Comparison of ENCODE assay signal across 20 cellular contexts in genomic region chr4:144343143-144343755, GRCh38.
DNase-seq lines count a peak whose midpoint lies in the region; ATAC-seq and TF ChIP-seq lines count a peak whose summit lies in the region.
"Had no signal": no experiment of that assay in that cellular context is flagged by ENCODE, and none has a peak within 500 bp of the region (broad histone marks: within the 10 kb centered on the region; RNA-seq: fewer than 3 reads in every experiment).

No MANE protein-coding gene starts in this region.

- peaks cover 8% of the 10 kb centered on the region for H3K9me3 Mint-ChIP-seq in stimulated activated effector memory CD8-positive, alpha-beta T cell treated with anti-CD3 and anti-CD28 coated beads, Interleukin-12 subunit alpha, Interleukin-12 subunit beta, amount 100 ng/mL, for 72 hours
- peaks cover 10% of the 10 kb centered on the region for H3K9me3 Mint-ChIP-seq in endodermal cell
- H3K9me3 Mint-ChIP-seq: nephron; stimulated activated naive CD8-positive, alpha-beta T cell treated with anti-CD3 and anti-CD28 coated beads, Interleukin-15, Interleukin-2, amounts not matched to agents 100 ng/mL and 50 ng/mL, for 24 hours had no signal

- no peak overlapping the region for H3K27ac ChIP-seq in endodermal cell (ENCODE audit: low read depth, low read length)
- H3K27ac ChIP-seq: 22Rv1, BLaER1, RWPE1 had no signal

- peaks cover 5% of the 10 kb centered on the region for H3K4me1 ChIP-seq in endodermal cell (ENCODE audit: control insufficient read depth, insufficient read depth, low read length)

- H3K4me3 Mint-ChIP-seq in stimulated activated effector memory CD8-positive, alpha-beta T cell treated with anti-CD3 and anti-CD28 coated beads, Interleukin-12 subunit alpha, Interleukin-12 subunit beta, amount 100 ng/mL, for 72 hours, result no peak overlapping the region
- H3K4me3 Mint-ChIP-seq in endodermal cell, result no peak overlapping the region
- H3K4me3 Mint-ChIP-seq: nephron; stimulated activated naive CD8-positive, alpha-beta T cell treated with anti-CD3 and anti-CD28 coated beads, Interleukin-15, Interleukin-2, amounts not matched to agents 100 ng/mL and 50 ng/mL, for 24 hours had no signal

- no peaks in the 10 kb centered on the region for H3K36me3 ChIP-seq in endodermal cell (ENCODE audit: control insufficient read depth, insufficient read depth, low read length)
- H3K36me3 ChIP-seq: BLaER1 had no signal

- H3K4me1 Mint-ChIP-seq in stimulated activated effector memory CD8-positive, alpha-beta T cell treated with anti-CD3 and anti-CD28 coated beads, Interleukin-12 subunit alpha, Interleukin-12 subunit beta, amount 100 ng/mL, for 72 hours, result no peaks in the 10 kb centered on the region
- peaks cover 25% of the 10 kb centered on the region for H3K4me1 Mint-ChIP-seq in endodermal cell
- H3K4me1 Mint-ChIP-seq: nephron had no signal

- DNase-seq in NK-92 treated with Interleukin-12 subunit alpha and Interleukin-12 subunit beta, amount 100 ng/mL, for 24 hours (lab: John Stamatoyannopoulos, UW), result peak; percentile 24
- no peak for DNase-seq in NK-92 (lab: John Stamatoyannopoulos, UW; ENCODE audit: unreplicated experiment)
- DNase-seq in dedifferentiated amniotic fluid mesenchymal stem cell (ENCODE audit: extremely low spot score), result peak; percentile 56
- no peak for DNase-seq in stimulated activated effector memory CD8-positive, alpha-beta T cell treated with anti-CD3 and anti-CD28 coated beads, Interleukin-12 subunit alpha, Interleukin-12 subunit beta, amount 100 ng/mL, for 72 hours (ENCODE audit: low spot score in 2 of 2)
- no peak for DNase-seq in NCI-H510A (lab: John Stamatoyannopoulos, UW)
- DNase-seq in endodermal cell, result no peak
- no peak for DNase-seq in HCEC 1CT
- DNase-seq: cortex of kidney; IMR-90; NCI-H1694; NCI-H226; posterior cingulate gyrus; stimulated activated CD4-positive, alpha-beta T cell treated with anti-CD3 and anti-CD28 coated beads, Interleukin-1b, Interleukin-23, amount 100 ng/mL, for 48 hours; trophoblast cell had no signal

- 95 to 97% methylated on average over 7 of the region's 7 CpGs for WGBS in endodermal cell (ENCODE audit: insufficient coverage in 1 of 2, insufficient read length in 1 of 2), 2 experiments

- no peak for TF ChIP-seq CTCF in endodermal cell (conservative IDR thresholded peaks at IDR 0.05)

- no peak overlapping the region for H3K27ac Mint-ChIP-seq in stimulated activated effector memory CD8-positive, alpha-beta T cell treated with anti-CD3 and anti-CD28 coated beads, Interleukin-12 subunit alpha, Interleukin-12 subunit beta, amount 100 ng/mL, for 72 hours
- H3K27ac Mint-ChIP-seq in endodermal cell, result no peak overlapping the region
- H3K27ac Mint-ChIP-seq: stimulated activated naive CD8-positive, alpha-beta T cell treated with anti-CD3 and anti-CD28 coated beads, Interleukin-15, Interleukin-2, amounts not matched to agents 100 ng/mL and 50 ng/mL, for 24 hours had no signal

- no peak overlapping the region for H3K9ac ChIP-seq in endodermal cell (ENCODE audit: extremely low read depth, low read length, poor library complexity, severe bottlenecking)
- H3K9ac ChIP-seq: BLaER1 had no signal

- H3K36me3 Mint-ChIP-seq in stimulated activated effector memory CD8-positive, alpha-beta T cell treated with anti-CD3 and anti-CD28 coated beads, Interleukin-12 subunit alpha, Interleukin-12 subunit beta, amount 100 ng/mL, for 72 hours, result no peaks in the 10 kb centered on the region
- no peaks in the 10 kb centered on the region for H3K36me3 Mint-ChIP-seq in endodermal cell (ENCODE audit: low read depth)

- ATAC-seq in HG03521 (IDR thresholded peaks at IDR 0.05; ENCODE audit: unreplicated experiment), result peak; percentile 69
- ATAC-seq in stimulated activated effector memory CD8-positive, alpha-beta T cell treated with anti-CD3 and anti-CD28 coated beads, Interleukin-12 subunit alpha, Interleukin-12 subunit beta, amount 100 ng/mL, for 72 hours, result peak; percentile 51

- no peak overlapping the region for H3K4me3 ChIP-seq in endodermal cell (ENCODE audit: low read length)
- H3K4me3 ChIP-seq: BLaER1 had no signal

- no peaks in the 10 kb centered on the region for H3K9me3 ChIP-seq in endodermal cell (ENCODE audit: control insufficient read depth, low read length)

- H3K27me3 ChIP-seq in endodermal cell (ENCODE audit: control insufficient read depth, insufficient read depth, low read length, poor library complexity, severe bottlenecking), result no peaks in the 10 kb centered on the region
- H3K27me3 ChIP-seq: BLaER1 had no signal

- H3K27me3 Mint-ChIP-seq in endodermal cell (ENCODE audit: insufficient read depth), result no peaks in the 10 kb centered on the region
- H3K27me3 Mint-ChIP-seq: stimulated activated naive CD8-positive, alpha-beta T cell treated with anti-CD3 and anti-CD28 coated beads, Interleukin-15, Interleukin-2, amounts not matched to agents 100 ng/mL and 50 ng/mL, for 24 hours had no signal

Comparison
In these comparisons a context has a peak if more than half of its experiments do, and no peak if none do; other contexts are left out.
1. DNase-seq: peak in NK-92 treated with Interleukin-12 subunit alpha and Interleukin-12 subunit beta, amount 100 ng/mL, for 24 hours (single experiment) and dedifferentiated amniotic fluid mesenchymal stem cell (single experiment); none in NK-92 (single experiment), stimulated activated effector memory CD8-positive, alpha-beta T cell treated with anti-CD3 and anti-CD28 coated beads, Interleukin-12 subunit alpha, Interleukin-12 subunit beta, amount 100 ng/mL, for 72 hours (0 of 2), NCI-H510A (single experiment), endodermal cell (single experiment) and HCEC 1CT (single experiment).